In the genomic region with DNA sequence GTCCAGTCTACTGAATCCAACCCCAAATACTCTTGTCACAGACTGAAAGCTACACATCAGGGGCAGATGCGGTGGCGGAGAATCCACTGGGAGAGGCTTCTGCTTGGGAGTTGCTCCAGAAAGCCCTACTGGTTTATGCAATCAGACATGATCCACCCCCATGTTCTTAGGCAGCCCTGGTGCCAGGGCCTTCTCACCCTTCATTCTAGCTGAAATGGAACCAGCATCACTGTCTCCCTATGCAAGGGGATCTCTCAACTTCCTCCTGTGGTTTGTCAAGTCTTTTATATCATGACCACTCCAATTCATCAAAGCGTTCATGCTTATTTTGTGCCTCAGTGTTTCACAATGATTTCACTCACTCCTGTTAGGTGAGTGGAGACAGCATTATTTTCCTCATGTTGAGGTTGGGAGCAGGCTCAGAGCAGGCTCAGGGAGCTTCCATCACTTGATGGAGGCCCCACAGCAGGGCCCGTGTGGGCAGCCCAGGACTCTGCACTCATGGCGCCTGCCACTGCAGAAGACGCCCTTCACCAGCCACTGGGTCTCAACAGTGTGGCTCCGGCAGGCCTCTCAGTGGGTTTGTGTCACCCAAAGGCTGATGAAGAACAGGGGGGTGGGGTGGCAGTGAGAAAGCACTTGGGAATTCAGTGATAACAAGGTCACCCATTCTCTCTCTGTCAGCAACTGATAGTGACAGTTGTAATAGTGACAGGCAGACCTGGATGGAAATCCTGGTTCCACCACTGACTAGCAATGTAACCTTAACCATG, we compare ENCODE assay signal across 9 cellular contexts.
A peak's percentile ranks its signal among the peaks of the same experiment; 100 is the strongest.
DNase-seq lines count a peak whose midpoint lies in the region; ATAC-seq, FAIRE-seq and TF ChIP-seq lines count a peak whose summit lies in the region.
"Had no signal": no experiment of that assay in that cellular context is flagged by ENCODE, and none has a peak within 500 bp of the region (broad histone marks: within the 10 kb centered on the region; RNA-seq: fewer than 3 reads in every experiment).

No MANE protein-coding gene starts in this region.

- FAIRE-seq in pancreas (lab: Jason Lieb, UNC) = no peak

- peak; percentile 2 for ATAC-seq in HG02759 (IDR thresholded peaks at IDR 0.05; ENCODE audit: unreplicated experiment)
- ATAC-seq in pancreas = no peak

- TF ChIP-seq CTCF in pancreas (IDR thresholded peaks at IDR 0.05) = no peak

- H3K36me3 Mint-ChIP-seq in activated CD4-positive, alpha-beta T cell treated with anti-CD3 and anti-CD28 coated beads, Interleukin-2, amount 10 ng/mL, durations not matched to agents 24 days and 14 days (ENCODE audit: low read depth) = peaks cover 7% of the 10 kb centered on the region
- peaks cover 0 to 4% (median 0%) of the 10 kb centered on the region in 3 donors for H3K36me3 Mint-ChIP-seq in immature natural killer cell

- H3K9me3 ChIP-seq in BLaER1 treated with 17β-estradiol and CSF1 and Interleukin-3, amounts not matched to agents 10 nM and 100 nM (replicated peaks in 1 of 11) = no peaks in the 10 kb centered on the region
- no peaks in the 10 kb centered on the region for H3K9me3 ChIP-seq in pancreas

- peak overlapping the region; percentile 49 to 89 (median 86); a peak in 21 of 22 replicates for H3K9ac ChIP-seq in BLaER1 treated with 17β-estradiol and CSF1 and Interleukin-3, amounts not matched to agents 10 nM and 100 nM

- H3K27me3 ChIP-seq in BLaER1 treated with 17β-estradiol and CSF1 and Interleukin-3, amounts not matched to agents 10 nM and 100 nM = no peaks in the 10 kb centered on the region
- no peaks in the 10 kb centered on the region for H3K27me3 ChIP-seq in pancreas

- no peaks in the 10 kb centered on the region for H3K9me3 Mint-ChIP-seq in activated CD4-positive, alpha-beta T cell treated with anti-CD3 and anti-CD28 coated beads, Interleukin-2, amount 10 ng/mL, durations not matched to agents 24 days and 14 days
- H3K9me3 Mint-ChIP-seq in immature natural killer cell = no peaks in the 10 kb centered on the region

- no peaks in the 10 kb centered on the region for H4K20me1 ChIP-seq in BLaER1 treated with 17β-estradiol and CSF1 and Interleukin-3, amounts not matched to agents 10 nM and 100 nM

- 93 to 95% methylated on average over 7 of the region's 7 CpGs for WGBS in pancreas, 2 donors

- H3K27ac ChIP-seq in BLaER1 treated with 17β-estradiol and CSF1 and Interleukin-3, amounts not matched to agents 10 nM and 100 nM = peak overlapping the region; percentile 75 to 99 (median 98)
- peak overlapping the region in 2 of 4 donors; percentile 35 to 42 for H3K27ac ChIP-seq in pancreas
- H3K27ac ChIP-seq: WERI-Rb-1 had no signal

- H3K4me2 ChIP-seq in BLaER1 treated with 17β-estradiol and CSF1 and Interleukin-3, amounts not matched to agents 10 nM and 100 nM = peak overlapping the region; percentile 69 to 96 (median 84)

- DNase-seq in activated CD4-positive, alpha-beta T cell treated with anti-CD3 and anti-CD28 coated beads, Interleukin-2, amount 10 ng/mL, durations not matched to agents 24 days and 14 days = peak; percentile 69
- peak; percentile 47 to 59 (median 54) for DNase-seq in immature natural killer cell
- DNase-seq in NCI-H1930 (lab: John Stamatoyannopoulos, UW) = no peak
- no peak for DNase-seq in pancreas
- DNase-seq in occipital lobe (lab: John Stamatoyannopoulos, UW) = no peak
- DNase-seq in DMS 273 (lab: John Stamatoyannopoulos, UW; ENCODE audit: unreplicated experiment) = no peak
- DNase-seq: WERI-Rb-1 had no signal

- H3K4me1 ChIP-seq in BLaER1 treated with 17β-estradiol and CSF1 and Interleukin-3, amounts not matched to agents 10 nM and 100 nM = peaks cover 62 to 98% (median 94%) of the 10 kb centered on the region in 10 experiments
- no peaks in the 10 kb centered on the region for H3K4me1 ChIP-seq in pancreas

- peak overlapping the region; percentile 96 for H3K27ac Mint-ChIP-seq in activated CD4-positive, alpha-beta T cell treated with anti-CD3 and anti-CD28 coated beads, Interleukin-2, amount 10 ng/mL, durations not matched to agents 24 days and 14 days
- H3K27ac Mint-ChIP-seq in immature natural killer cell = peak overlapping the region; percentile 95 to 100 (median 99)

- H3K27me3 Mint-ChIP-seq in activated CD4-positive, alpha-beta T cell treated with anti-CD3 and anti-CD28 coated beads, Interleukin-2, amount 10 ng/mL, durations not matched to agents 24 days and 14 days = no peaks in the 10 kb centered on the region
- H3K27me3 Mint-ChIP-seq in immature natural killer cell (ENCODE audit: low read depth in 3 of 3) = peaks cover 0 to 11% (median 3%) of the 10 kb centered on the region in 3 donors

- H3K36me3 ChIP-seq in BLaER1 treated with 17β-estradiol and CSF1 and Interleukin-3, amounts not matched to agents 10 nM and 100 nM = peaks cover 0 to 45% (median 14%) of the 10 kb centered on the region in 11 experiments; a peak in 13 of 22 replicates
- no peaks in the 10 kb centered on the region for H3K36me3 ChIP-seq in pancreas
- H3K36me3 ChIP-seq: WERI-Rb-1 had no signal

- peak overlapping the region; percentile 46 for H3K4me3 Mint-ChIP-seq in activated CD4-positive, alpha-beta T cell treated with anti-CD3 and anti-CD28 coated beads, Interleukin-2, amount 10 ng/mL, durations not matched to agents 24 days and 14 days
- peak overlapping the region; percentile 59 to 85 (median 73) for H3K4me3 Mint-ChIP-seq in immature natural killer cell

- peak overlapping the region in 4 of 10 experiments; percentile 6 to 41 (median 28); a peak in 5 of 20 replicates for H3K4me3 ChIP-seq in BLaER1 treated with 17β-estradiol and CSF1 and Interleukin-3, amounts not matched to agents 10 nM and 100 nM
- no peak overlapping the region for H3K4me3 ChIP-seq in pancreas

- intact Hi-C loops in activated CD4-positive, alpha-beta T cell treated with anti-CD3 and anti-CD28 coated beads, Interleukin-2, amount 10 ng/mL, durations not matched to agents 24 days and 14 days (cut with micrococcal nuclease) = loop anchor here (1.0 to 10.0 kb wide), 12 partner anchors 12 to 1101 kb away; partner anchors contain the start of genes TENT5C, TTF2 and VANGL1
- intact Hi-C loops in pancreas (cut with DNase I) = loop anchor here in 1 of 3 donors (5.0 kb wide), 1 partner anchor 356 kb away; no protein-coding TSS in a partner anchor

- peaks cover 69% of the 10 kb centered on the region for H3K4me1 Mint-ChIP-seq in activated CD4-positive, alpha-beta T cell treated with anti-CD3 and anti-CD28 coated beads, Interleukin-2, amount 10 ng/mL, durations not matched to agents 24 days and 14 days
- H3K4me1 Mint-ChIP-seq in immature natural killer cell = peaks cover 80 to 94% of the 10 kb centered on the region in 2 donors

Comparison
In these comparisons a context has a peak if more than half of its experiments do, and no peak if none do; other contexts are left out.
1. DNase-seq: peak in activated CD4-positive, alpha-beta T cell treated with anti-CD3 and anti-CD28 coated beads, Interleukin-2, amount 10 ng/mL, durations not matched to agents 24 days and 14 days (single experiment) and immature natural killer cell (3 of 3); none in NCI-H1930 (0 of 2), pancreas (0 of 6), occipital lobe (single experiment) and DMS 273 (single experiment).